12 cellular contexts compared by ENCODE assay signal in the genomic region with DNA sequence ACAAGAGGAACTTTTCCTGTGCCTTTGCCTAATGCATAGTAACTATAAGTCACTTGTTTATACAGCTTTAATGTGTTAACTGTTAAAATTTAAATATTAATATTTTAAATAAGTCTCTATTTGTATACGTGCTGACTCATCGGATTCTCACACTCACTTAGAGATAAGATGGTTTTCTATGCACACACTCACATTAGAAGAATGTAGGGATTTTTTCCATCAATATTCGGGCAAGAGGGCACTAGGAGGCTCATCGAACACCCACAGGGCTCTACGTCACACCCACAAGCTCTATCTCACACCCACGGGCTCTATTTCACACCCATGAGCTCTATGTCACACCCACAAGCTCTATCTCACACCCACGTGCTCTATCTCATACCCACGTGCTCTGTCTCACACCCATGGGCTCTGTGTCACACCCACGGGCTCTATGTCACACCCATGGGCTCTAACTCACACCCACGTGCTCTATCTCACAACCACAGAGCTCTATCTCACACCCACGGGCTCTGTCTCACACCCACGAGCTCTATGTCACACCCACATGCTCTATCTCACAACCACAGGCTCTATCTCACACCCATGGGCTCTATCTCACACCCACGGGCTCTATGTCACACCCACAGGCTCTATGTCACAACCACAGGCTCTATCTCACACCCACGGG.
DNase-seq lines count a peak whose midpoint lies in the region; ATAC-seq and TF ChIP-seq lines count a peak whose summit lies in the region.
"Had no signal": no experiment of that assay in that cellular context is flagged by ENCODE, and none has a peak within 500 bp of the region (broad histone marks: within the 10 kb centered on the region; RNA-seq: fewer than 3 reads in every experiment).

No MANE protein-coding gene starts in this region.

- H3K4me1 Mint-ChIP-seq in CD4-positive, alpha-beta T cell (ENCODE audit: low read depth): no peaks in the 10 kb centered on the region

- POLR2A ChIA-PET in CD4-positive, alpha-beta T cell (lab: Charles Lee): no interaction called here

- H3K9me3 Mint-ChIP-seq in CD4-positive, alpha-beta T cell: peaks cover 3% of the 10 kb centered on the region

- peaks cover 78% of the 10 kb centered on the region for H3K4me1 ChIP-seq in BLaER1
- peaks cover 46% of the 10 kb centered on the region for H3K4me1 ChIP-seq in osteoblast (ENCODE audit: insufficient read depth, low read length)
- no peaks in the 10 kb centered on the region for H3K4me1 ChIP-seq in suprapubic skin

- H3K79me2 ChIP-seq in osteoblast (ENCODE audit: insufficient read depth, low read length): peaks cover 40% of the 10 kb centered on the region

- H3K9ac ChIP-seq in BLaER1 (no peak overlapping the region), SK-N-MC (ENCODE audit: insufficient read length) (peak overlapping the region; percentile 69)

- H3K27ac Mint-ChIP-seq in CD4-positive, alpha-beta T cell: no peak overlapping the region

- H3K9me3 ChIP-seq in BLaER1: peaks cover 4% of the 10 kb centered on the region; the same call in 1 of the 2 replicates
- H3K9me3 ChIP-seq in SK-N-MC (ENCODE audit: low read depth, low read length): no peaks in the 10 kb centered on the region
- H3K9me3 ChIP-seq in osteoblast (ENCODE audit: low read depth, low read length): no peaks in the 10 kb centered on the region
- no peaks in the 10 kb centered on the region for H3K9me3 ChIP-seq in CD4-positive, alpha-beta T cell (ENCODE audit: control insufficient read depth, low read length)
- H3K9me3 ChIP-seq in suprapubic skin: no peaks in the 10 kb centered on the region
- H3K9me3 ChIP-seq: neutrophil had no signal

- no peak overlapping the region for H2AFZ ChIP-seq in osteoblast (ENCODE audit: low read length)

- 75% methylated on average over 14 of the region's 14 CpGs for WGBS in suprapubic skin

- peak overlapping the region; percentile 54 for H3K4me2 ChIP-seq in BLaER1
- H3K4me2 ChIP-seq in osteoblast (ENCODE audit: insufficient read depth, low read length): peak overlapping the region; percentile 4

- DNase-seq in SK-N-MC (ENCODE audit: low read depth, low spot score): no peak
- peak; percentile 89 for DNase-seq in fibroblast of pulmonary artery (ENCODE audit: low read depth)
- DNase-seq in osteoblast (ENCODE audit: insufficient read length, low spot score, missing footprints): peak; percentile 85
- no peak for DNase-seq in NCI-H345 (lab: John Stamatoyannopoulos, UW)
- DNase-seq in CD4-positive, alpha-beta T cell: no peak
- DNase-seq in suprapubic skin (ENCODE audit: low spot score in 2 of 2): no peak
- DNase-seq in NCI-H2107 treated with DMSO at 0.1 percent for 48 hours (lab: John Stamatoyannopoulos, UW; ENCODE audit: unreplicated experiment): no peak
- DNase-seq: C1 segment of cervical spinal cord; NCI-H146; NK-92 treated with Interleukin-12 subunit alpha and Interleukin-12 subunit beta, amount 100 ng/mL, for 24 hours had no signal

- CTCF ChIA-PET in CD4-positive, alpha-beta T cell (lab: Charles Lee): no interaction called here

- TF ChIP-seq CTCF in fibroblast of pulmonary artery (IDR thresholded peaks at IDR 0.05; ENCODE audit: low read length, missing control alignments) (no peak), osteoblast (IDR thresholded peaks at IDR 0.05; ENCODE audit: extremely low read depth, low read depth, low read length) (no peak), suprapubic skin (IDR thresholded peaks at IDR 0.05) (no peak)
- no peak for TF ChIP-seq CTCF in CD4-positive, alpha-beta T cell (IDR thresholded peaks at IDR 0.05)

- H3K4me3 ChIP-seq in BLaER1 (no peak overlapping the region), SK-N-MC (peak overlapping the region; percentile 45), fibroblast of pulmonary artery (replicated peaks; ENCODE audit: low read depth, low read length) (no peak overlapping the region), osteoblast (ENCODE audit: insufficient read depth, low read length) (no peak overlapping the region), suprapubic skin (no peak overlapping the region)

- H3K27ac ChIP-seq in BLaER1: peak overlapping the region; percentile 32
- peak overlapping the region; percentile 98 for H3K27ac ChIP-seq in SK-N-MC
- H3K27ac ChIP-seq in osteoblast (ENCODE audit: low read depth, low read length): peak overlapping the region; percentile 97
- H3K27ac ChIP-seq in CD4-positive, alpha-beta T cell (ENCODE audit: low read depth, low read length): no peak overlapping the region
- H3K27ac ChIP-seq in suprapubic skin: no peak overlapping the region
- H3K27ac ChIP-seq: neutrophil had no signal

- no peak for TF ChIP-seq EP300 in suprapubic skin (IDR thresholded peaks at IDR 0.05)

- no peak for ATAC-seq in CD4-positive, alpha-beta T cell (ENCODE audit: poor library complexity)

- no peak overlapping the region for H3K4me3 Mint-ChIP-seq in CD4-positive, alpha-beta T cell

- intact Hi-C loops in CD4-positive, alpha-beta T cell (cut with DNase I, micrococcal nuclease): no loop called here

- peaks cover 35% of the 10 kb centered on the region for H3K27me3 Mint-ChIP-seq in CD4-positive, alpha-beta T cell

- H3K27me3 ChIP-seq in BLaER1: no peaks in the 10 kb centered on the region
- no peaks in the 10 kb centered on the region for H3K27me3 ChIP-seq in osteoblast (ENCODE audit: insufficient read depth, low read length)
- peaks cover 3% of the 10 kb centered on the region for H3K27me3 ChIP-seq in CD4-positive, alpha-beta T cell (ENCODE audit: control insufficient read depth, insufficient read depth, low read length)
- H3K27me3 ChIP-seq in suprapubic skin: peaks cover 9% of the 10 kb centered on the region
- H3K27me3 ChIP-seq: neutrophil had no signal

- no peaks in the 10 kb centered on the region for H4K20me1 ChIP-seq in BLaER1
- H4K20me1 ChIP-seq in osteoblast (ENCODE audit: insufficient read depth, low read length): no peaks in the 10 kb centered on the region

- H3K36me3 ChIP-seq in BLaER1: no peaks in the 10 kb centered on the region
- H3K36me3 ChIP-seq in SK-N-MC (ENCODE audit: insufficient read depth, low read length): no peaks in the 10 kb centered on the region
- peaks cover 3% of the 10 kb centered on the region for H3K36me3 ChIP-seq in osteoblast (ENCODE audit: insufficient read depth, low read length)
- H3K36me3 ChIP-seq in suprapubic skin: no peaks in the 10 kb centered on the region
- H3K36me3 ChIP-seq: neutrophil had no signal

- H3K36me3 Mint-ChIP-seq in CD4-positive, alpha-beta T cell (ENCODE audit: low read depth): no peaks in the 10 kb centered on the region

- no peak for TF ChIP-seq POLR2A in suprapubic skin (IDR thresholded peaks at IDR 0.05)

Comparison
In these comparisons a context has a peak if more than half of its experiments do, and no peak if none do; other contexts are left out.
1. H3K27ac ChIP-seq: peak in BLaER1 (single experiment), SK-N-MC (single experiment) and osteoblast (single experiment); none in CD4-positive, alpha-beta T cell (single experiment) and suprapubic skin (single experiment).
2. DNase-seq: peak in fibroblast of pulmonary artery (single experiment) and osteoblast (single experiment); none in SK-N-MC (single experiment), NCI-H345 (single experiment), CD4-positive, alpha-beta T cell (0 of 10), suprapubic skin (0 of 2) and NCI-H2107 treated with DMSO at 0.1 percent for 48 hours (single experiment).